1 cellular context compared by ENCODE assay signal in the genomic region with DNA sequence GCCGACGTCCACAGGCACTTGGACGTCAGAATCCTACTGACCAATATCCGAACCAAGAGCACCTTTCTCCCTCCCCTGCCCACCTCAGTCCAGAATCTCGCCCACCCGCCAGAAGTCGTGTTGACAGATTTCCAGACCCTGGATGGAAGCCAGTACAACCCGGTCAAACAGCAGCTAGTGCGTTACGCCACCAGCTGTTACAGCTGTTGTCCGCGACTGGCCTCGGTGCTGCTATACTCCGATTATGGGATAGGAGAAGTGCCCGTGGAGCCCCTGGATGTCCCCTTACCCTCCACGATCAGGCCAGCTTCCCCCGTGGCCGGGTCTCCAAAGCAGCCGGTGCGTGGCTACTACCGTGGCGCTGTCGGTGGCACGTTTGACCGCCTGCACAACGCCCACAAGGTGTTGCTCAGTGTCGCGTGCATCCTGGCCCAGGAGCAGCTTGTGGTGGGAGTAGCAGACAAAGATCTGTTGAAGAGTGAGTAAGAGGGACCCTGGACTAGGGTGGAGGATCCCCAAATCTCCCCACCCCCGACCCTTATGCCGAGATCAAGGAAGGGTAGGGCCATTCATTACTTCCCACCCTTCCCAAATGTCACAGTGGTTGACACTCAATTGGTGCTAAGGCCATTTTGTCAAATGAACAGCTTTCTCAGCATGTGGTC.
TF ChIP-seq lines count a peak whose summit lies in the region.

No MANE protein-coding gene starts in this region.

TF ChIP-seq in H1, 55 proteins besides CTCF, POLR2A, EP300 and RAD21:
- TF ChIP-seq SIX5 (IDR thresholded peaks at IDR 0.05; ENCODE audit: low read depth, low read length), result no peak
